In genomic region chr2:225233234-225233633, GRCh38 we compare ENCODE assay signal across 2 cellular contexts.
TF ChIP-seq lines count a peak whose summit lies in the region.

No MANE protein-coding gene starts in this region.

TF ChIP-seq in GM23338, 12 proteins besides CTCF, POLR2A, EP300 and RAD21 (continued from another document):
- TF ChIP-seq, protein P1, sequence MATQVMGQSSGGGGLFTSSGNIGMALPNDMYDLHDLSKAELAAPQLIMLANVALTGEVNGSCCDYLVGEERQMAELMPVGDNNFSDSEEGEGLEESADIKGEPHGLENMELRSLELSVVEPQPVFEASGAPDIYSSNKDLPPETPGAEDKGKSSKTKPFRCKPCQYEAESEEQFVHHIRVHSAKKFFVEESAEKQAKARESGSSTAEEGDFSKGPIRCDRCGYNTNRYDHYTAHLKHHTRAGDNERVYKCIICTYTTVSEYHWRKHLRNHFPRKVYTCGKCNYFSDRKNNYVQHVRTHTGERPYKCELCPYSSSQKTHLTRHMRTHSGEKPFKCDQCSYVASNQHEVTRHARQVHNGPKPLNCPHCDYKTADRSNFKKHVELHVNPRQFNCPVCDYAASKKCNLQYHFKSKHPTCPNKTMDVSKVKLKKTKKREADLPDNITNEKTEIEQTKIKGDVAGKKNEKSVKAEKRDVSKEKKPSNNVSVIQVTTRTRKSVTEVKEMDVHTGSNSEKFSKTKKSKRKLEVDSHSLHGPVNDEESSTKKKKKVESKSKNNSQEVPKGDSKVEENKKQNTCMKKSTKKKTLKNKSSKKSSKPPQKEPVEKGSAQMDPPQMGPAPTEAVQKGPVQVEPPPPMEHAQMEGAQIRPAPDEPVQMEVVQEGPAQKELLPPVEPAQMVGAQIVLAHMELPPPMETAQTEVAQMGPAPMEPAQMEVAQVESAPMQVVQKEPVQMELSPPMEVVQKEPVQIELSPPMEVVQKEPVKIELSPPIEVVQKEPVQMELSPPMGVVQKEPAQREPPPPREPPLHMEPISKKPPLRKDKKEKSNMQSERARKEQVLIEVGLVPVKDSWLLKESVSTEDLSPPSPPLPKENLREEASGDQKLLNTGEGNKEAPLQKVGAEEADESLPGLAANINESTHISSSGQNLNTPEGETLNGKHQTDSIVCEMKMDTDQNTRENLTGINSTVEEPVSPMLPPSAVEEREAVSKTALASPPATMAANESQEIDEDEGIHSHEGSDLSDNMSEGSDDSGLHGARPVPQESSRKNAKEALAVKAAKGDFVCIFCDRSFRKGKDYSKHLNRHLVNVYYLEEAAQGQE (IDR thresholded peaks at IDR 0.05; ENCODE audit: unreplicated experiment): no peak
- TF ChIP-seq EZH2 (IDR thresholded peaks at IDR 0.05; ENCODE audit: low read depth, unreplicated experiment) (no peak), NANOG (IDR thresholded peaks at IDR 0.05; ENCODE audit: borderline replicate concordance) (no peak), ZNF331 (CRISPR knock-in tag; IDR thresholded peaks at IDR 0.05; ENCODE audit: low read depth) (no peak), POLR2AphosphoS5 (IDR thresholded peaks at IDR 0.05; ENCODE audit: low read depth) (no peak), STAT1 (IDR thresholded peaks at IDR 0.05; ENCODE audit: unreplicated experiment) (no peak), JUNB (IDR thresholded peaks at IDR 0.05; ENCODE audit: unreplicated experiment) (no peak), ZNF114 (CRISPR knock-in tag; IDR thresholded peaks at IDR 0.05) (no peak), CREB1 (CRISPR knock-in tag; IDR thresholded peaks at IDR 0.05; ENCODE audit: low read depth) (no peak), ZNF462 (CRISPR knock-in tag; IDR thresholded peaks at IDR 0.05) (no peak)
- TF ChIP-seq, protein P2, sequence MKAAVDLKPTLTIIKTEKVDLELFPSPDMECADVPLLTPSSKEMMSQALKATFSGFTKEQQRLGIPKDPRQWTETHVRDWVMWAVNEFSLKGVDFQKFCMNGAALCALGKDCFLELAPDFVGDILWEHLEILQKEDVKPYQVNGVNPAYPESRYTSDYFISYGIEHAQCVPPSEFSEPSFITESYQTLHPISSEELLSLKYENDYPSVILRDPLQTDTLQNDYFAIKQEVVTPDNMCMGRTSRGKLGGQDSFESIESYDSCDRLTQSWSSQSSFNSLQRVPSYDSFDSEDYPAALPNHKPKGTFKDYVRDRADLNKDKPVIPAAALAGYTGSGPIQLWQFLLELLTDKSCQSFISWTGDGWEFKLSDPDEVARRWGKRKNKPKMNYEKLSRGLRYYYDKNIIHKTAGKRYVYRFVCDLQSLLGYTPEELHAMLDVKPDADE (IDR thresholded peaks at IDR 0.05): no peak

TF ChIP-seq in HepG2, 621 proteins besides CTCF, POLR2A, EP300 and RAD21 (continued from another document):
- TF ChIP-seq, protein P3, sequence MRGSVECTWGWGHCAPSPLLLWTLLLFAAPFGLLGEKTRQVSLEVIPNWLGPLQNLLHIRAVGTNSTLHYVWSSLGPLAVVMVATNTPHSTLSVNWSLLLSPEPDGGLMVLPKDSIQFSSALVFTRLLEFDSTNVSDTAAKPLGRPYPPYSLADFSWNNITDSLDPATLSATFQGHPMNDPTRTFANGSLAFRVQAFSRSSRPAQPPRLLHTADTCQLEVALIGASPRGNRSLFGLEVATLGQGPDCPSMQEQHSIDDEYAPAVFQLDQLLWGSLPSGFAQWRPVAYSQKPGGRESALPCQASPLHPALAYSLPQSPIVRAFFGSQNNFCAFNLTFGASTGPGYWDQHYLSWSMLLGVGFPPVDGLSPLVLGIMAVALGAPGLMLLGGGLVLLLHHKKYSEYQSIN (CRISPR knock-in tag; IDR thresholded peaks at IDR 0.05; ENCODE audit: borderline replicate concordance): no peak
- TF ChIP-seq ZNF101 (CRISPR knock-in tag; IDR thresholded peaks at IDR 0.05; ENCODE audit: borderline replicate concordance, low read depth): no peak
- TF ChIP-seq, protein P4, sequence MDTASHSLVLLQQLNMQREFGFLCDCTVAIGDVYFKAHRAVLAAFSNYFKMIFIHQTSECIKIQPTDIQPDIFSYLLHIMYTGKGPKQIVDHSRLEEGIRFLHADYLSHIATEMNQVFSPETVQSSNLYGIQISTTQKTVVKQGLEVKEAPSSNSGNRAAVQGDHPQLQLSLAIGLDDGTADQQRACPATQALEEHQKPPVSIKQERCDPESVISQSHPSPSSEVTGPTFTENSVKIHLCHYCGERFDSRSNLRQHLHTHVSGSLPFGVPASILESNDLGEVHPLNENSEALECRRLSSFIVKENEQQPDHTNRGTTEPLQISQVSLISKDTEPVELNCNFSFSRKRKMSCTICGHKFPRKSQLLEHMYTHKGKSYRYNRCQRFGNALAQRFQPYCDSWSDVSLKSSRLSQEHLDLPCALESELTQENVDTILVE (CRISPR knock-in tag; IDR thresholded peaks at IDR 0.05): no peak
- TF ChIP-seq ZKSCAN1 (IDR thresholded peaks at IDR 0.05; ENCODE audit: low read length): no peak
- TF ChIP-seq NKX3-1 (CRISPR knock-in tag; IDR thresholded peaks at IDR 0.05): no peak
- TF ChIP-seq, protein P5, sequence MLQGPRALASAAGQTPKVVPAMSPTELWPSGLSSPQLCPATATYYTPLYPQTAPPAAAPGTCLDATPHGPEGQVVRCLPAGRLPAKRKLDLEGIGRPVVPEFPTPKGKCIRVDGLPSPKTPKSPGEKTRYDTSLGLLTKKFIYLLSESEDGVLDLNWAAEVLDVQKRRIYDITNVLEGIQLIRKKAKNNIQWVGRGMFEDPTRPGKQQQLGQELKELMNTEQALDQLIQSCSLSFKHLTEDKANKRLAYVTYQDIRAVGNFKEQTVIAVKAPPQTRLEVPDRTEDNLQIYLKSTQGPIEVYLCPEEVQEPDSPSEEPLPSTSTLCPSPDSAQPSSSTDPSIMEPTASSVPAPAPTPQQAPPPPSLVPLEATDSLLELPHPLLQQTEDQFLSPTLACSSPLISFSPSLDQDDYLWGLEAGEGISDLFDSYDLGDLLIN (CRISPR knock-in tag; IDR thresholded peaks at IDR 0.05; ENCODE audit: borderline replicate concordance): no peak
- TF ChIP-seq, protein P6, sequence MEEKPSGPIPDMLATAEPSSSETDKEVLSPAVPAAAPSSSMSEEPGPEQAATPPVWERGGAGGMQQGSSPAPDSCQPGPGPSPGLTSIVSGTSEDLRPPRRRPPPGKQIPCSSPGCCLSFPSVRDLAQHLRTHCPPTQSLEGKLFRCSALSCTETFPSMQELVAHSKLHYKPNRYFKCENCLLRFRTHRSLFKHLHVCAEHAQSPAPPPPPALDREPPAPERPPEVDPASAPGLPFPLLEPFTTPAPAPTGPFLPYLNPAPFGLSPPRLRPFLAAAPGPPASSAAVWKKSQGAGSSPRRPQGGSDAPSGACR (CRISPR knock-in tag; IDR thresholded peaks at IDR 0.05): no peak
- no peak for TF ChIP-seq IKZF4 (CRISPR knock-in tag; IDR thresholded peaks at IDR 0.05; ENCODE audit: borderline replicate concordance, low read depth, not compliant biosample characterization)
- no peak for TF ChIP-seq NFE2L1 (CRISPR knock-in tag; IDR thresholded peaks at IDR 0.05; ENCODE audit: borderline replicate concordance)
- TF ChIP-seq ARNTL (CRISPR knock-in tag; IDR thresholded peaks at IDR 0.05): no peak
- TF ChIP-seq ATF6 (CRISPR knock-in tag; conservative IDR thresholded peaks at IDR 0.05): no peak
